In the genomic region with DNA sequence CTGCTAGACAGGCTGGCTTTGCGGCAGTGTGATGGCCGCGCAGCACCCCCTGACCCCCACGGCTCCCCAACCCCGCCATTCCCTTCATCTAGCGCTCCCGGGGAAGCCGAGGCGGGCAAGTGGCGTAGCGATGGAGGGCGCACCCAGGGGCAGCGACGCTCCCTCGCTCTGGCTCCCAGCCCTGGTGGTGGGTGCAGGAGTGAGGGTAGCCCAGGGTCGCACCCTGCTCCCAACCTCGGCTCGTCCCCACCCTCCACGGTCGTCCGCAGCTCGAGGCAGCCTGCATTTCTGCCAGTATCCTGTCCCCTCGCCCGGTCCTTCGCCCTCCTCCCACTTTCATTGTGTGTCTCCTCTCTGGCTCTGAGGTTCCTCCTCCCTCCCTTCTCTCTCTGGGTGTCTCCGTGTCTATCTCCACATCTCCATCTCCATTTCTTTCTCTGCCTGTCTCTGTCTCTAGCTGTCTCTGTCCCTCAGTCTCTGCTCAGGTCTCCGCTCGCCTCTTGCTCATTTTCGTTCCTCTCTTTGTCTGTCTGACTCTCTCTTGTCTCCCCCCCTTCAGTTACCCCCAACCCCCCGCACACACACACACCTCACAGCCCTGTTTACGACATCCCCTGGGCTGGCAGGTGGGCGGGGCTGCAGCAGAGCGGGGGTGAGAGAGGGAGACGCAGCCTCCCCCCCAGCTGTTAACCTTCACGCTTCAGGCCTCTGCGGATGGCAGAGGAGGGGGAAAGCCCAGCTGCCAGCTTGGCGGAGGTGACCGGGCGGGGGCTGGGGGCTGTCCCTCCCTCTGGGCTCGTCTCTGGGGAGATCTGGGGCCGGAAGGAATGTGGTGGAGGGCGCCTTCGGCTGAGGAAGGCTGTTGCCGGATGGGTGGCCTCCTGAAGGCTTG, we compare ENCODE assay signal across 8 cellular contexts. TPM values are rescaled to one million over a fixed set of nuclear protein-coding genes. Genes with fewer than 3 reads are reported as not detected.
DNase-seq lines count a peak whose midpoint lies in the region; ATAC-seq and TF ChIP-seq lines count a peak whose summit lies in the region.

No MANE protein-coding gene starts in this region.

- intact Hi-C loops in psoas muscle (cut with DNase I) = loop anchor here in 1 of 2 donors (5.0 kb wide), 1 partner anchor 35 kb away; no protein-coding TSS in a partner anchor
- intact Hi-C loops in vagina (cut with DNase I) = loop anchor here (5.0 kb wide), 1 partner anchor 50 kb away; no protein-coding TSS in a partner anchor

- TF ChIP-seq EP300 in gastroesophageal sphincter (IDR thresholded peaks at IDR 0.05) = no peak

- H3K4me3 ChIP-seq in gastroesophageal sphincter (peak overlapping the region; percentile 22 to 50), psoas muscle (peak overlapping the region; percentile 69), vagina (peak overlapping the region; percentile 47 to 50)

- 3 to 4% methylated on average over 7 to 20 of the region's 44 CpGs for WGBS in gastroesophageal sphincter (ENCODE audit: low coverage in 1 of 2), 2 donors
- 2 to 3% (median 2%) methylated on average over 30 to 44 of the region's 44 CpGs for WGBS in psoas muscle, 3 donors

- no peak for TF ChIP-seq POLR2A in gastroesophageal sphincter (IDR thresholded peaks at IDR 0.05)
- TF ChIP-seq POLR2A in vagina (IDR thresholded peaks at IDR 0.05) = no peak

- no peak for TF ChIP-seq CTCF in gastroesophageal sphincter (IDR thresholded peaks at IDR 0.05)
- TF ChIP-seq CTCF in psoas muscle (IDR thresholded peaks at IDR 0.05) = no peak
- no peak for TF ChIP-seq CTCF in vagina (IDR thresholded peaks at IDR 0.05)

- ATAC-seq in GM21529 (IDR thresholded peaks at IDR 0.05; ENCODE audit: unreplicated experiment) = peak; percentile 38
- ATAC-seq in gastroesophageal sphincter = peak; percentile 17
- ATAC-seq in psoas muscle = peak; percentile 13 to 25 (median 18)

- H3K9me3 ChIP-seq in gastroesophageal sphincter = no peaks in the 10 kb centered on the region
- no peaks in the 10 kb centered on the region for H3K9me3 ChIP-seq in psoas muscle
- no peaks in the 10 kb centered on the region for H3K9me3 ChIP-seq in vagina

- DNase-seq in DMS 273 (lab: John Stamatoyannopoulos, UW; ENCODE audit: unreplicated experiment) (peak; percentile 98), NCI-H446 (lab: John Stamatoyannopoulos, UW) (peak; percentile 88 to 89), psoas muscle (peak in 1 of 2 donors; percentile 45), vagina (ENCODE audit: extremely low spot score in 2 of 2) (no peak), GM19238 (ENCODE audit: insufficient read length, low spot score) (no peak)
- peak; percentile 74 to 81 for DNase-seq in activated T-cell treated with anti-CD3 and anti-CD28 coated beads, Interleukin-2, amount 50 U/mL, for 48 hours

- H3K4me1 ChIP-seq in gastroesophageal sphincter (peaks cover 0 to 37% (median 28%) of the 10 kb centered on the region in 3 donors), psoas muscle (peaks cover 27% of the 10 kb centered on the region), vagina (peaks cover 40% of the 10 kb centered on the region)

- H3K36me3 ChIP-seq in gastroesophageal sphincter = no peaks in the 10 kb centered on the region
- no peaks in the 10 kb centered on the region for H3K36me3 ChIP-seq in psoas muscle (ENCODE audit: insufficient read depth in 1 of 2, low read depth in 1 of 2)
- H3K36me3 ChIP-seq in vagina = no peaks in the 10 kb centered on the region

- peaks cover 27% of the 10 kb centered on the region for H3K27me3 ChIP-seq in gastroesophageal sphincter
- H3K27me3 ChIP-seq in psoas muscle (ENCODE audit: insufficient read depth in 3 of 3, low read length in 2 of 3) = peaks cover 0 to 21% (median 11%) of the 10 kb centered on the region in 3 donors
- H3K27me3 ChIP-seq in vagina = peaks cover 4% of the 10 kb centered on the region

- H3K27ac ChIP-seq in gastroesophageal sphincter = peak overlapping the region in 2 of 4 donors; percentile 59 to 64
- no peak overlapping the region for H3K27ac ChIP-seq in psoas muscle
- peak overlapping the region; percentile 70 for H3K27ac ChIP-seq in vagina

RNA-seq across cellular contexts. Expression of gene PSD2, which starts 48.7 kb away (rescaled TPM):
- under 1 TPM in 2 of 4 donors, not detected in 2; 0.13 to 0.16 TPM for total RNA-seq in gastroesophageal sphincter
- under 1 TPM in 2 of 4 donors, not detected in 2; 0.04 to 0.37 TPM for total RNA-seq in psoas muscle
- under 1 TPM; 0.01 to 0.04 (median 0.03) TPM for polyA plus RNA-seq in psoas muscle
- total RNA-seq in vagina = 0.25 TPM

Comparison
In these comparisons a context has a peak if more than half of its experiments do, and no peak if none do; other contexts are left out.
1. DNase-seq: peak in DMS 273 (single experiment), NCI-H446 (2 of 2) and activated T-cell treated with anti-CD3 and anti-CD28 coated beads, Interleukin-2, amount 50 U/mL, for 48 hours (2 of 2); none in vagina (0 of 2) and GM19238 (single experiment).
2. Peak in every context shown above with its lines, with median percentiles within 50 percentile points of each other: ATAC-seq and H3K4me3 ChIP-seq.